ENCODE assay signal across 12 cellular contexts in genomic region chr6:51398793-51399192, GRCh38.
DNase-seq lines count a peak whose midpoint lies in the region; ATAC-seq and TF ChIP-seq lines count a peak whose summit lies in the region.
"Had no signal": no experiment of that assay in that cellular context is flagged by ENCODE, and none has a peak within 500 bp of the region (broad histone marks: within the 10 kb centered on the region; RNA-seq: fewer than 3 reads in every experiment).

No MANE protein-coding gene starts in this region.

- no peak overlapping the region for H3K4me3 ChIP-seq in Panc1 (ENCODE audit: low read depth in 2 of 2, low read length in 2 of 2)

- no peaks in the 10 kb centered on the region for H3K27me3 ChIP-seq in Panc1 (ENCODE audit: control insufficient read depth, insufficient read depth, low read length)

- no peaks in the 10 kb centered on the region; the same call in 1 of the 2 replicates for H3K4me1 ChIP-seq in Panc1 (ENCODE audit: control insufficient read depth, insufficient read depth, low read length)

- no peak overlapping the region for H3K4me3 Mint-ChIP-seq in activated CD4-positive, alpha-beta T cell treated with anti-CD3 and anti-CD28 coated beads, Interleukin-2, amount 10 ng/mL, durations not matched to agents 24 days and 14 days

- no peak for DNase-seq in GM10248 (ENCODE audit: extremely low spot score)
- no peak for DNase-seq in Panc1 (ENCODE audit: low read depth, low spot score)
- DNase-seq in activated CD4-positive, alpha-beta T cell treated with anti-CD3 and anti-CD28 coated beads, Interleukin-2, amount 10 ng/mL, durations not matched to agents 24 days and 14 days: no peak
- DNase-seq in stimulated activated CD4-positive, alpha-beta T cell treated with anti-CD3 and anti-CD28 coated beads, Interleukin-2, amount 100 ng/mL, for 48 hours: no peak
- no peak for DNase-seq in retina
- DNase-seq in HPDE6-E6E7 (ENCODE audit: extremely low spot score): no peak
- DNase-seq: foreskin fibroblast, kidney glomerular epithelial cell, right cardiac atrium had no signal

- peak; percentile 15 for TF ChIP-seq CTCF in GM10248 (IDR thresholded peaks at IDR 0.05; ENCODE audit: control extremely low read depth, extremely low read depth, low read depth, missing control alignments)
- TF ChIP-seq CTCF in Panc1 (IDR thresholded peaks at IDR 0.05): peak; percentile 55

- ATAC-seq in GM19351 (IDR thresholded peaks at IDR 0.05; ENCODE audit: unreplicated experiment) (peak; percentile 76), HG03432 (IDR thresholded peaks at IDR 0.05; ENCODE audit: unreplicated experiment) (peak; percentile 39), Panc1 (peak; percentile 51; the same call in 1 of the 2 replicates)
- ATAC-seq: right cardiac atrium had no signal

- H3K27ac ChIP-seq in Panc1 (ENCODE audit: low read length): no peak overlapping the region
- H3K27ac ChIP-seq: VCaP had no signal

- no peaks in the 10 kb centered on the region for H3K27me3 Mint-ChIP-seq in activated CD4-positive, alpha-beta T cell treated with anti-CD3 and anti-CD28 coated beads, Interleukin-2, amount 10 ng/mL, durations not matched to agents 24 days and 14 days

- POLR2A ChIA-PET in GM10248 (lab: Yijun Ruan, JAX): no interaction called here
- POLR2A ChIA-PET in Panc1 (lab: Charles Lee): no interaction called here

- no peak overlapping the region for H3K27ac Mint-ChIP-seq in activated CD4-positive, alpha-beta T cell treated with anti-CD3 and anti-CD28 coated beads, Interleukin-2, amount 10 ng/mL, durations not matched to agents 24 days and 14 days

- H3K4me1 Mint-ChIP-seq in activated CD4-positive, alpha-beta T cell treated with anti-CD3 and anti-CD28 coated beads, Interleukin-2, amount 10 ng/mL, durations not matched to agents 24 days and 14 days: no peaks in the 10 kb centered on the region

- in situ Hi-C loops in Panc1 (cut with HindIII; ENCODE audit: low pct_unique_long_range_greater_than_20kb, low sequenced_read_pairs): no loop called here

- no peaks in the 10 kb centered on the region for H3K36me3 Mint-ChIP-seq in activated CD4-positive, alpha-beta T cell treated with anti-CD3 and anti-CD28 coated beads, Interleukin-2, amount 10 ng/mL, durations not matched to agents 24 days and 14 days (ENCODE audit: low read depth)

- no TSS peak for BruUV-seq in Panc1 (replicated peaks; lab: Mats Ljungman, UMichigan)

- no peaks in the 10 kb centered on the region for H3K9me3 Mint-ChIP-seq in activated CD4-positive, alpha-beta T cell treated with anti-CD3 and anti-CD28 coated beads, Interleukin-2, amount 10 ng/mL, durations not matched to agents 24 days and 14 days

- no peaks in the 10 kb centered on the region for H3K9me3 ChIP-seq in Panc1 (ENCODE audit: control insufficient read depth, insufficient read depth, low read depth, low read length)

- no peaks in the 10 kb centered on the region for H3K36me3 ChIP-seq in Panc1 (ENCODE audit: control insufficient read depth, insufficient read depth, low read length)

- CTCF ChIA-PET in GM10248 (lab: Yijun Ruan, JAX): interaction anchor here (1.1 to 1.6 kb wide), 5 partner anchors 9 to 622 kb away, joined by 3 to 6 read pairs (median 4); no protein-coding TSS in a partner anchor
- CTCF ChIA-PET in Panc1 (lab: Charles Lee): no interaction called here

- intact Hi-C loops in Panc1 (cut with micrococcal nuclease; ENCODE audit: unreplicated experiment): no loop called here
- intact Hi-C loops in activated CD4-positive, alpha-beta T cell treated with anti-CD3 and anti-CD28 coated beads, Interleukin-2, amount 10 ng/mL, durations not matched to agents 24 days and 14 days (cut with micrococcal nuclease): no loop called here
